1 cellular context compared by ENCODE assay signal in genomic region chr3:64551697-64552096, GRCh38.
TF ChIP-seq lines count a peak whose summit lies in the region.

No MANE protein-coding gene starts in this region.

TF ChIP-seq in HepG2, 621 proteins besides CTCF, POLR2A, EP300 and RAD21 (continued from another document):
- no peak for TF ChIP-seq HOXD1 (CRISPR knock-in tag; IDR thresholded peaks at IDR 0.05)
- no peak for TF ChIP-seq ZNF430 (CRISPR knock-in tag; IDR thresholded peaks at IDR 0.05)
- TF ChIP-seq TFAP4 (IDR thresholded peaks at IDR 0.05; ENCODE audit: borderline replicate concordance, low read depth) = no peak
- no peak for TF ChIP-seq NRL (CRISPR knock-in tag; IDR thresholded peaks at IDR 0.05; ENCODE audit: borderline replicate concordance)
